ENCODE assay signal across 15 cellular contexts in the genomic region with DNA sequence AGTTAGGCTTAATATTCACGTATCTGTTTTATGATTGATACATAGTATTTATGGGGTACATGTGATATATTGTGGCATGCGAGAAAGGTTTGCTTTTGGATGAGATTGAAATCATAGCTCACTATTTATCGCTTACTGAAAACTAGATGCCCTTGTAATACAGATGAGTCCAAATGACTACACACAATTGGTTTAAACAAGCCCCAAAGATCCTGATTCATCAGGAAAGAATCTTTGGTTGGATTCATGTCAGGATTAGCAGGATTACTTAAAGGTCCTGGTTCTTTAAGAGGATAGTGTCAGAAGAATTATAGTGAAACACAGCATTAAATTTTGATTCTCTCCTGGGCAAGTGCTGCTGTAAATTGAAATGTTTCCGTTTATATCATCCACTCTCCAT. TPM values are rescaled to one million over a fixed set of nuclear protein-coding genes. Genes with fewer than 3 reads are reported as not detected.
DNase-seq lines count a peak whose midpoint lies in the region; ATAC-seq, FAIRE-seq and TF ChIP-seq lines count a peak whose summit lies in the region.
"Had no signal": no experiment of that assay in that cellular context is flagged by ENCODE, and none has a peak within 500 bp of the region (broad histone marks: within the 10 kb centered on the region; RNA-seq: fewer than 3 reads in every experiment).

No MANE protein-coding gene starts in this region.

- H4K91ac ChIP-seq in H9 (ENCODE audit: insufficient read length, low read depth, low read length), result no peak overlapping the region

- no peak overlapping the region for H3K4ac ChIP-seq in H9 (ENCODE audit: low read depth, low read length)

- no peak overlapping the region for H4K5ac ChIP-seq in H9 (ENCODE audit: insufficient read length, low read depth, low read length)

- no peak overlapping the region for H3K4me2 ChIP-seq in keratinocyte (ENCODE audit: control insufficient read depth, extremely low read depth, insufficient read depth, low read depth, low read length)
- H3K4me2 ChIP-seq in H9 (ENCODE audit: insufficient read depth, insufficient read length, low read length), result no peak overlapping the region

- no peak overlapping the region for H3K4me3 ChIP-seq in AG09309 (ENCODE audit: control insufficient read depth, low read depth, low read length)
- H3K4me3 ChIP-seq in keratinocyte (ENCODE audit: control insufficient read depth in 2 of 3, extremely low read depth in 1 of 3, insufficient read depth in 2 of 3, low read depth in 1 of 3, low read length in 3 of 3), result no peak overlapping the region
- H3K4me3 ChIP-seq in BE2C (ENCODE audit: low read depth, low read length), result no peak overlapping the region
- H3K4me3 ChIP-seq: coronary artery, psoas muscle, uterus had no signal

- no peaks in the 10 kb centered on the region for H3K79me1 ChIP-seq in H9 (ENCODE audit: insufficient read depth, low read depth, low read length, poor library complexity, severe bottlenecking)

- dilution Hi-C loops in keratinocyte (cut with MboI; ENCODE audit: extremely low pct_ligation_motif_present, low sequenced_read_pairs), result no loop called here

- TF ChIP-seq CTCF in AG09309 (IDR thresholded peaks at IDR 0.05; ENCODE audit: control insufficient read depth, insufficient read depth, low read depth, low read length, missing control alignments) (no peak), keratinocyte (optimal IDR thresholded peaks at IDR 0.05 in 1 of 3, IDR thresholded peaks at IDR 0.05 in 1 of 3, conservative IDR thresholded peaks at IDR 0.05 in 1 of 3; ENCODE audit: extremely low read depth in 1 of 3, insufficient read depth in 2 of 3, low read length in 3 of 3) (no peak), H9 (conservative IDR thresholded peaks at IDR 0.05) (no peak), BE2C (IDR thresholded peaks at IDR 0.05; ENCODE audit: low read depth, low read length) (no peak)

- H3K36me3 Mint-ChIP-seq in H9 (ENCODE audit: insufficient read depth in 1 of 3, low read depth in 3 of 3), result peaks cover 0 to 4% (median 0%) of the 10 kb centered on the region in 3 experiments; a peak in 1 of 7 replicates
- H3K36me3 Mint-ChIP-seq: activated naive CD8-positive, alpha-beta T cell treated with anti-CD3 and anti-CD28 coated beads for 36 hours; CD14-positive monocyte had no signal

- H3K4me1 ChIP-seq in keratinocyte (ENCODE audit: control insufficient read depth, extremely low read depth, insufficient read depth, low read length) (peaks cover 6% of the 10 kb centered on the region), H9 (ENCODE audit: insufficient read depth, low read length) (no peaks in the 10 kb centered on the region), BE2C (peaks cover 4% of the 10 kb centered on the region; the same call in 1 of the 2 replicates)
- H3K4me1 ChIP-seq: psoas muscle, uterus had no signal

- H4K20me1 ChIP-seq in keratinocyte (ENCODE audit: control insufficient read depth, extremely low read depth, insufficient read depth, low read length), result no peaks in the 10 kb centered on the region
- H4K20me1 ChIP-seq in H9 (ENCODE audit: control insufficient read depth, insufficient read depth, insufficient read length), result no peaks in the 10 kb centered on the region

- H4K8ac ChIP-seq in H9 (replicated peaks; ENCODE audit: insufficient read length, low read depth, low read length), result no peak overlapping the region

- no peak overlapping the region for H3K56ac ChIP-seq in H9 (ENCODE audit: insufficient read length, low read depth, low read length)

- H2AK5ac ChIP-seq in H9 (ENCODE audit: insufficient read length, low read length), result no peak overlapping the region

- H3K18ac ChIP-seq in H9 (ENCODE audit: insufficient read length, low read depth, low read length), result no peak overlapping the region

- ATAC-seq in GM18867 (IDR thresholded peaks at IDR 0.05; ENCODE audit: unreplicated experiment), result no peak
- ATAC-seq: psoas muscle had no signal

- H2BK20ac ChIP-seq in H9 (ENCODE audit: low read depth, low read length, poor library complexity, severe bottlenecking), result no peak overlapping the region

- H3K27me3 ChIP-seq in keratinocyte (ENCODE audit: control insufficient read depth, extremely low read depth, insufficient read depth, low read length) (no peaks in the 10 kb centered on the region), H9 (ENCODE audit: insufficient read depth, low read length) (no peaks in the 10 kb centered on the region), BE2C (no peaks in the 10 kb centered on the region)
- H3K27me3 ChIP-seq: uterus had no signal

- H3K14ac ChIP-seq in H9 (ENCODE audit: insufficient read depth, low read length), result no peak overlapping the region

- H3K27ac ChIP-seq in keratinocyte (ENCODE audit: control insufficient read depth, insufficient read depth, low read length) (no peak overlapping the region), H9 (ENCODE audit: insufficient read length, low read depth, low read length) (no peak overlapping the region)
- H3K27ac ChIP-seq: coronary artery, psoas muscle, uterus had no signal

- no peak overlapping the region for H2BK12ac ChIP-seq in H9 (ENCODE audit: insufficient read length, low read depth, low read length)

- H3K27ac Mint-ChIP-seq in H9, result no peak overlapping the region
- H3K27ac Mint-ChIP-seq: activated naive CD8-positive, alpha-beta T cell treated with anti-CD3 and anti-CD28 coated beads for 36 hours had no signal

- no peak overlapping the region for H2BK15ac ChIP-seq in H9 (ENCODE audit: low read depth, low read length)

- no peaks in the 10 kb centered on the region for H3K27me3 Mint-ChIP-seq in H9 (ENCODE audit: low read depth)

- no peak overlapping the region for H2BK5ac ChIP-seq in H9 (ENCODE audit: insufficient read length, low read length)

- H3K9ac ChIP-seq in keratinocyte (ENCODE audit: control insufficient read depth, extremely low read depth, insufficient read depth, low read length) (no peak overlapping the region), H9 (ENCODE audit: extremely low read depth, insufficient read length, low read length) (no peak overlapping the region)

- no CpG with 5 or more reads among the region's 4 CpGs for WGBS in H9 (ENCODE audit: extremely low coverage, insufficient read length, low lambda C conversion rate)

- H3K9me3 ChIP-seq in keratinocyte (ENCODE audit: control insufficient read depth, low read depth, low read length) (no peaks in the 10 kb centered on the region), H9 (ENCODE audit: control insufficient read depth, low read depth, low read length) (no peaks in the 10 kb centered on the region), BE2C (no peaks in the 10 kb centered on the region)
- H3K9me3 ChIP-seq: psoas muscle, uterus had no signal

- H2AFZ ChIP-seq in keratinocyte (ENCODE audit: control insufficient read depth, low read length) (no peak overlapping the region), H9 (ENCODE audit: low read length) (no peak overlapping the region)

- H3K4me3 Mint-ChIP-seq in H9, result no peak overlapping the region
- H3K4me3 Mint-ChIP-seq: activated naive CD8-positive, alpha-beta T cell treated with anti-CD3 and anti-CD28 coated beads for 36 hours; CD14-positive monocyte had no signal

- no peaks in the 10 kb centered on the region for H3K4me1 Mint-ChIP-seq in H9
- H3K4me1 Mint-ChIP-seq: activated naive CD8-positive, alpha-beta T cell treated with anti-CD3 and anti-CD28 coated beads for 36 hours; CD14-positive monocyte had no signal

- no peaks in the 10 kb centered on the region for H3K9me1 ChIP-seq in keratinocyte (ENCODE audit: control insufficient read depth, extremely low read depth, insufficient read depth, low read length)

- H3K23me2 ChIP-seq in H9 (ENCODE audit: insufficient read length, low read depth, low read length, poor library complexity, severe bottlenecking), result no peaks in the 10 kb centered on the region

- peaks cover 0 to 3% of the 10 kb centered on the region in 2 experiments; a peak in 3 of 5 replicates for H3K9me3 Mint-ChIP-seq in H9
- H3K9me3 Mint-ChIP-seq: activated naive CD8-positive, alpha-beta T cell treated with anti-CD3 and anti-CD28 coated beads for 36 hours had no signal

- no peak overlapping the region for H2BK120ac ChIP-seq in H9 (ENCODE audit: low read depth, low read length, poor library complexity, severe bottlenecking)

- no peak overlapping the region for H3K23ac ChIP-seq in H9 (ENCODE audit: insufficient read length, low read depth, low read length)

- DNase-seq in AG09309 (ENCODE audit: low read depth), result peak; percentile 62
- peak; percentile 74 for DNase-seq in HS-5 (ENCODE audit: low read depth)
- peak; percentile 73 for DNase-seq in astrocyte of the hippocampus (ENCODE audit: low read depth, low spot score)
- no peak for DNase-seq in keratinocyte (ENCODE audit: low read depth, low spot score)
- no peak for DNase-seq in H9
- no peak for DNase-seq in activated CD4-positive, alpha-beta T cell treated with anti-CD3 and anti-CD28 coated beads for 1 hour
- no peak for DNase-seq in BE2C
- DNase-seq: activated naive CD8-positive, alpha-beta T cell treated with anti-CD3 and anti-CD28 coated beads for 36 hours; foreskin melanocyte; psoas muscle; stimulated activated CD4-positive, alpha-beta T cell treated with anti-CD3 and anti-CD28 coated beads, Interleukin-2, amount 100 ng/mL, for 24 hours; uterus had no signal

- H3K79me2 ChIP-seq in keratinocyte (ENCODE audit: control insufficient read depth, insufficient read depth, low read length) (no peaks in the 10 kb centered on the region), H9 (ENCODE audit: insufficient read depth, low read length) (no peaks in the 10 kb centered on the region)

- H3K36me3 ChIP-seq in keratinocyte (ENCODE audit: control insufficient read depth in 2 of 2, extremely low read depth in 1 of 2, insufficient read depth in 2 of 2, low read length in 2 of 2), result no peaks in the 10 kb centered on the region
- H3K36me3 ChIP-seq in BE2C, result no peaks in the 10 kb centered on the region
- H3K36me3 ChIP-seq: uterus had no signal

- FAIRE-seq in keratinocyte (lab: Jason Lieb, UNC), result peak; percentile 88

- H3T11ph ChIP-seq in H9 (ENCODE audit: low read length), result no peak overlapping the region

RNA-seq across cellular contexts. Expression of gene AADAC, which starts 18.6 kb away (rescaled TPM):
- 0.28 to 0.68 TPM in 2 of 3 replicates, not detected in the other for polyA plus RNA-seq in keratinocyte
- 0.77 TPM for polyA plus RNA-seq in keratinocyte (2011; ENCODE audit: low read depth)
- 0.04 TPM in 1 of 2 replicates, not detected in the other for polyA plus RNA-seq in keratinocyte (2011; cell fraction: cytosol; rRNA removed)
- polyA plus RNA-seq in keratinocyte (2011; cell fraction: nucleus; rRNA removed), result 0.18 and 0.24 TPM in 2 replicates
- polyA plus RNA-seq in keratinocyte (2012; ENCODE audit: low replicate concordance), result 0.62 TPM in 1 of 2 replicates, not detected in the other
- 1.0 TPM in 1 of 3 replicates, not detected in the others for polyA minus RNA-seq in keratinocyte
- not detected for polyA minus RNA-seq in keratinocyte (2011; cell fraction: cytosol; rRNA and poly(A)+ RNA removed)
- polyA minus RNA-seq in keratinocyte (2011; cell fraction: nucleus; rRNA and poly(A)+ RNA removed), result not detected in 2 replicates
- total RNA-seq in H9 (2021), result not detected in 2 replicates
- not detected for polyA plus RNA-seq in BE2C (2012; ENCODE audit: insufficient read depth, insufficient read length, low read depth)
- total RNA-seq: activated naive CD8-positive, alpha-beta T cell treated with anti-CD3 and anti-CD28 coated beads for 36 hours had no signal
- polyA plus RNA-seq: CD14-positive monocyte had no signal

Comparison
In these comparisons a context has a peak if more than half of its experiments do, and no peak if none do; other contexts are left out.
1. DNase-seq: peak in AG09309 (single experiment), HS-5 (single experiment) and astrocyte of the hippocampus (single experiment); none in keratinocyte (single experiment), H9 (single experiment), activated CD4-positive, alpha-beta T cell treated with anti-CD3 and anti-CD28 coated beads for 1 hour (single experiment) and BE2C (single experiment).